16 cellular contexts compared by ENCODE assay signal in genomic region chr20:21183722-21184121, GRCh38. TPM values are rescaled to one million over a fixed set of nuclear protein-coding genes. Genes with fewer than 3 reads are reported as not detected.
DNase-seq lines count a peak whose midpoint lies in the region; ATAC-seq and TF ChIP-seq lines count a peak whose summit lies in the region.
"Had no signal": no experiment of that assay in that cellular context is flagged by ENCODE, and none has a peak within 500 bp of the region (broad histone marks: within the 10 kb centered on the region; RNA-seq: fewer than 3 reads in every experiment).

No MANE protein-coding gene starts in this region.

- H3K79me1 ChIP-seq in IMR-90 (ENCODE audit: low read depth in 1 of 2, low read length in 2 of 2), result peaks cover 0 to 3% of the 10 kb centered on the region in 2 experiments; a peak in 2 of 4 replicates

- H3K56ac ChIP-seq in IMR-90 (ENCODE audit: extremely low read depth, insufficient read depth, low read length), result no peak overlapping the region; the same call in 1 of the 2 replicates

- H2BK20ac ChIP-seq in IMR-90 (ENCODE audit: low read depth, low read length), result peak overlapping the region; percentile 5; the same call in 1 of the 2 replicates

- BruUV-seq in IMR-90 (replicated peaks; lab: Mats Ljungman, UMichigan), result no TSS peak

- peaks cover 10% of the 10 kb centered on the region; the same call in 1 of the 2 replicates for H3K9me1 ChIP-seq in IMR-90 (ENCODE audit: insufficient read depth, low read length)

- POLR2A ChIA-PET in IMR-90 (lab: Charles Lee; ENCODE audit: unreplicated experiment), result no interaction called here

- H4K20me1 ChIP-seq in IMR-90 (ENCODE audit: insufficient read depth, low read length), result no peaks in the 10 kb centered on the region
- no peaks in the 10 kb centered on the region for H4K20me1 ChIP-seq in osteoblast (ENCODE audit: insufficient read depth, low read length)
- H4K20me1 ChIP-seq: BLaER1 treated with 17β-estradiol and CSF1 and Interleukin-3, amounts not matched to agents 10 nM and 100 nM had no signal

- H3K9ac ChIP-seq in IMR-90 (ENCODE audit: low read depth, low read length), result peak overlapping the region; percentile 27; the same call in 1 of the 2 replicates
- H3K9ac ChIP-seq: BLaER1 treated with 17β-estradiol and CSF1 and Interleukin-3, amounts not matched to agents 10 nM and 100 nM had no signal

- peak overlapping the region; percentile 12 for H3K4ac ChIP-seq in IMR-90 (ENCODE audit: low read depth, low read length)

- H3K18ac ChIP-seq in IMR-90 (ENCODE audit: low read depth, low read length), result peak overlapping the region; percentile 52

- H2AFZ ChIP-seq in IMR-90 (replicated peaks; ENCODE audit: low read length, poor library complexity), result peak overlapping the region; percentile 1
- peak overlapping the region; percentile 52 for H2AFZ ChIP-seq in osteoblast (ENCODE audit: low read length)

- H4K8ac ChIP-seq in IMR-90 (ENCODE audit: low read depth in 2 of 2, low read length in 2 of 2), result peak overlapping the region; percentile 37 to 63; a peak in 1 of 4 replicates

- WGBS in IMR-90 (ENCODE audit: extremely low coverage in 2 of 2, insufficient read length in 1 of 2), 2 experiments, result no CpG with 5 or more reads among the region's 2 CpGs

- H4K91ac ChIP-seq in IMR-90 (ENCODE audit: insufficient read depth, low read depth, low read length), result peak overlapping the region; percentile 46; the same call in 1 of the 2 replicates

- peak overlapping the region; percentile 27; the same call in 1 of the 2 replicates for H2AK5ac ChIP-seq in IMR-90 (ENCODE audit: low read depth, low read length)

- H2BK5ac ChIP-seq in IMR-90 (ENCODE audit: low read depth, low read length, poor library complexity, severe bottlenecking), result peak overlapping the region; percentile 59

- DNase-seq in AG10803 (ENCODE audit: low read depth) (peak; percentile 66), IMR-90 (peak; percentile 33), breast epithelium (ENCODE audit: low spot score in 2 of 2) (no peak), osteoblast (ENCODE audit: insufficient read length, low spot score, missing footprints) (peak; percentile 73), SK-N-DZ (ENCODE audit: low spot score) (no peak), retina (no peak), upper lobe of right lung (no peak), NCI-H1048 (lab: John Stamatoyannopoulos, UW) (no peak)
- DNase-seq: activated CD8-positive, alpha-beta memory T cell treated with anti-CD3 and anti-CD28 coated beads, Interleukin-2, amount 10 ng/mL, durations not matched to agents 7 days and 5 days; cerebellar nuclear complex; DMS79; GOT3; mesendoderm; NCI-H1417; NCI-H524 treated with DMSO at 0.1 percent for 48 hours had no signal

- intact Hi-C loops in IMR-90 (cut with micrococcal nuclease) (loop anchor here (1.0 to 5.0 kb wide), 2 partner anchors 27 to 56 kb away; partner anchors contain the start of gene KIZ), breast epithelium (cut with DNase I; ENCODE audit: low total_unique reads) (no loop called here), upper lobe of right lung (cut with DNase I) (no loop called here)

- no peaks in the 10 kb centered on the region for H3K9me3 ChIP-seq in IMR-90 (ENCODE audit: control insufficient read depth, insufficient read depth, low read length)
- H3K9me3 ChIP-seq in breast epithelium, result no peaks in the 10 kb centered on the region
- no peaks in the 10 kb centered on the region for H3K9me3 ChIP-seq in osteoblast (ENCODE audit: low read depth, low read length)
- H3K9me3 ChIP-seq in upper lobe of right lung, result no peaks in the 10 kb centered on the region
- H3K9me3 ChIP-seq: BLaER1 treated with 17β-estradiol and CSF1 and Interleukin-3, amounts not matched to agents 10 nM and 100 nM had no signal

- H4K5ac ChIP-seq in IMR-90 (ENCODE audit: low read depth, low read length), result 0 out of 2 replicates have a peak overlapping the region, but pooled peaks have one; percentile 7

- H3K36me3 ChIP-seq in IMR-90 (ENCODE audit: control insufficient read depth, insufficient read depth, low read length) (no peaks in the 10 kb centered on the region), breast epithelium (no peaks in the 10 kb centered on the region), osteoblast (ENCODE audit: insufficient read depth, low read length) (no peaks in the 10 kb centered on the region), upper lobe of right lung (no peaks in the 10 kb centered on the region)
- H3K36me3 ChIP-seq: BLaER1 treated with 17β-estradiol and CSF1 and Interleukin-3, amounts not matched to agents 10 nM and 100 nM had no signal

- peak overlapping the region; percentile 1 for H3K23ac ChIP-seq in IMR-90 (ENCODE audit: low read depth, low read length)

- H3K79me2 ChIP-seq in osteoblast (ENCODE audit: insufficient read depth, low read length), result no peaks in the 10 kb centered on the region

- CTCF ChIA-PET in IMR-90 (lab: Yijun Ruan, JAX), result no interaction called here

- dilution Hi-C loops in IMR-90 (cut with HindIII; ENCODE audit: low sequenced_read_pairs, unreplicated experiment), result no loop called here

- H3K14ac ChIP-seq in IMR-90 (replicated peaks; ENCODE audit: low read depth, low read length), result 0 out of 2 replicates have a peak overlapping the region, but pooled peaks have one; percentile 72

- in situ Hi-C loops in IMR-90 (cut with MboI; ENCODE audit: low sequenced_read_pairs), result no loop called here

- peak overlapping the region; percentile 69; the same call in 1 of the 2 replicates for H3K27ac ChIP-seq in IMR-90 (ENCODE audit: insufficient read depth, low read length)
- peak overlapping the region; percentile 40 to 84 for H3K27ac ChIP-seq in breast epithelium
- H3K27ac ChIP-seq in osteoblast (ENCODE audit: low read depth, low read length), result peak overlapping the region; percentile 95
- H3K27ac ChIP-seq in upper lobe of right lung, result no peak overlapping the region
- H3K27ac ChIP-seq: BLaER1 treated with 17β-estradiol and CSF1 and Interleukin-3, amounts not matched to agents 10 nM and 100 nM had no signal

- no peaks in the 10 kb centered on the region for H3K27me3 ChIP-seq in IMR-90 (ENCODE audit: control insufficient read depth, insufficient read depth, low read length)
- no peaks in the 10 kb centered on the region for H3K27me3 ChIP-seq in breast epithelium
- no peaks in the 10 kb centered on the region for H3K27me3 ChIP-seq in osteoblast (ENCODE audit: insufficient read depth, low read length)
- no peaks in the 10 kb centered on the region for H3K27me3 ChIP-seq in upper lobe of right lung
- H3K27me3 ChIP-seq: BLaER1 treated with 17β-estradiol and CSF1 and Interleukin-3, amounts not matched to agents 10 nM and 100 nM had no signal

- TF ChIP-seq CTCF in AG10803 (conservative IDR thresholded peaks at IDR 0.05; ENCODE audit: low read length) (no peak), IMR-90 (conservative IDR thresholded peaks at IDR 0.05; ENCODE audit: low read depth, low read length) (no peak), breast epithelium (IDR thresholded peaks at IDR 0.05) (no peak), osteoblast (IDR thresholded peaks at IDR 0.05; ENCODE audit: extremely low read depth, low read depth, low read length) (no peak), upper lobe of right lung (IDR thresholded peaks at IDR 0.05) (no peak)

- H2BK15ac ChIP-seq in IMR-90 (ENCODE audit: low read depth, low read length), result peak overlapping the region; percentile 13; the same call in 1 of the 3 replicates

- H3K4me3 ChIP-seq in AG10803 (ENCODE audit: low read length) (no peak overlapping the region; the same call in 1 of the 2 replicates), IMR-90 (ENCODE audit: insufficient read depth, low read depth, low read length) (no peak overlapping the region), breast epithelium (no peak overlapping the region), osteoblast (ENCODE audit: insufficient read depth, low read length) (peak overlapping the region; percentile 6), upper lobe of right lung (no peak overlapping the region)
- H3K4me3 ChIP-seq: BLaER1 treated with 17β-estradiol and CSF1 and Interleukin-3, amounts not matched to agents 10 nM and 100 nM had no signal

- H3K4me2 ChIP-seq in IMR-90 (ENCODE audit: low read depth, low read length) (peak overlapping the region; percentile 20; the same call in 1 of the 2 replicates), osteoblast (ENCODE audit: insufficient read depth, low read length) (peak overlapping the region; percentile 81)
- H3K4me2 ChIP-seq: BLaER1 treated with 17β-estradiol and CSF1 and Interleukin-3, amounts not matched to agents 10 nM and 100 nM had no signal

- H3K4me1 ChIP-seq in IMR-90 (ENCODE audit: control insufficient read depth, insufficient read depth, low read length), result peaks cover 9% of the 10 kb centered on the region
- no peaks in the 10 kb centered on the region for H3K4me1 ChIP-seq in breast epithelium
- peaks cover 31% of the 10 kb centered on the region for H3K4me1 ChIP-seq in osteoblast (ENCODE audit: insufficient read depth, low read length)
- H3K4me1 ChIP-seq in upper lobe of right lung, result no peaks in the 10 kb centered on the region

- H2AK9ac ChIP-seq in IMR-90 (replicated peaks; ENCODE audit: low read depth, low read length, poor library complexity), result no peak overlapping the region

- H2BK120ac ChIP-seq in IMR-90 (ENCODE audit: low read depth, low read length), result peak overlapping the region; percentile 36; the same call in 1 of the 2 replicates

- TF ChIP-seq RAD21 in IMR-90 (IDR thresholded peaks at IDR 0.05; ENCODE audit: low read length), result no peak

- TF ChIP-seq POLR2A in IMR-90 (IDR thresholded peaks at IDR 0.05; ENCODE audit: low read depth, low read length), result no peak
- no peak for TF ChIP-seq POLR2A in breast epithelium (IDR thresholded peaks at IDR 0.05)

- peak; percentile 55 for ATAC-seq in IMR-90 (ENCODE audit: low read depth)
- no peak for ATAC-seq in upper lobe of right lung
- ATAC-seq: activated CD8-positive, alpha-beta memory T cell treated with anti-CD3 and anti-CD28 coated beads, Interleukin-2, amount 10 ng/mL, durations not matched to agents 7 days and 5 days had no signal

TF ChIP-seq in IMR-90, 13 proteins besides CTCF, POLR2A, EP300 and RAD21 (continues in another document):
- TF ChIP-seq RCOR1 (IDR thresholded peaks at IDR 0.05; ENCODE audit: insufficient replicate concordance, low read length) (no peak), SMC3 (IDR thresholded peaks at IDR 0.05; ENCODE audit: low read depth, low read length) (no peak), RFX5 (IDR thresholded peaks at IDR 0.05; ENCODE audit: low read depth, low read length) (no peak)

RNA-seq across cellular contexts. Expression of gene KIZ, which starts 57.8 kb away (rescaled TPM):
- total RNA-seq in IMR-90 (2012; rRNA removed), result 14.0 and 15.6 TPM in 2 replicates
- polyA plus RNA-seq in IMR-90 (2012; rRNA removed), result 7.8 and 9.9 TPM in 2 replicates
- 6.5 and 12.2 TPM in 2 replicates for polyA plus RNA-seq in IMR-90 (2012; cell fraction: cytosol; rRNA removed)
- polyA plus RNA-seq in IMR-90 (2012; cell fraction: nucleus; rRNA removed; ENCODE audit: low replicate concordance), result 21.5 and 38.9 TPM in 2 replicates
- 10 to 100 TPM; 29.8 to 46.2 (median 45.9) TPM for total RNA-seq in breast epithelium
- 40.1 and 40.5 TPM in 2 replicates for total RNA-seq in osteoblast
- polyA plus RNA-seq in SK-N-DZ (2014; cell fraction: cytosol; rRNA removed), result 33.5 and 35.3 TPM in 2 replicates
- polyA plus RNA-seq in SK-N-DZ (2014; cell fraction: nucleus; rRNA removed), result 47.3 and 52.6 TPM in 2 replicates
- total RNA-seq in upper lobe of right lung, result 16.2 TPM

Comparison
In these comparisons a context has a peak if more than half of its experiments do, and no peak if none do; other contexts are left out.
1. DNase-seq: peak in AG10803 (single experiment), IMR-90 (single experiment) and osteoblast (single experiment); none in breast epithelium (0 of 2), SK-N-DZ (single experiment), retina (single experiment), upper lobe of right lung (single experiment) and NCI-H1048 (single experiment).